Comparison of ENCODE assay signal across 21 cellular contexts in genomic region chr2:96864343-96865091, GRCh38. TPM values are rescaled to one million over a fixed set of nuclear protein-coding genes. Genes with fewer than 3 reads are reported as not detected.
DNase-seq lines count a peak whose midpoint lies in the region; ATAC-seq and TF ChIP-seq lines count a peak whose summit lies in the region.
"Had no signal": no experiment of that assay in that cellular context is flagged by ENCODE, and none has a peak within 500 bp of the region (broad histone marks: within the 10 kb centered on the region; RNA-seq: fewer than 3 reads in every experiment).

No MANE protein-coding gene starts in this region.

- H3K27ac ChIP-seq in right lobe of liver = peak overlapping the region in 1 of 3 donors; percentile 8
- peak overlapping the region; percentile 94 to 99 (median 98) for H3K27ac ChIP-seq in tibial nerve
- H3K27ac ChIP-seq: 22Rv1, colonic mucosa, hepatocyte, parathyroid adenoma had no signal

- H3K4me3 Mint-ChIP-seq in MCF 10A (ENCODE audit: unreplicated experiment) = no peak overlapping the region
- H3K4me3 Mint-ChIP-seq: naive thymus-derived CD8-positive, alpha-beta T cell; stimulated activated naive B cell treated with anti-CD40 and anti-IgM and Interleukin-4, amounts not matched to agents 10 μg/mL and 1 μg/mL and 100 μg/mL, for 72 hours had no signal

- peak; percentile 50 for DNase-seq in DMS53 (lab: John Stamatoyannopoulos, UW)
- DNase-seq in DMS53 treated with DMSO at 0.1 percent for 48 hours (lab: John Stamatoyannopoulos, UW; ENCODE audit: unreplicated experiment) = no peak
- DNase-seq in epithelial cell of esophagus (ENCODE audit: low read depth) = no peak
- DNase-seq in right lobe of liver = peak; percentile 70 to 90 (median 89)
- DNase-seq in tibial nerve (ENCODE audit: low spot score in 2 of 2) = no peak
- DNase-seq in H7 = no peak
- DNase-seq in MCF 10A (ENCODE audit: unreplicated experiment) = no peak
- DNase-seq: colonic mucosa; EL; naive thymus-derived CD8-positive, alpha-beta T cell; NCI-H1092 treated with DMSO at 0.1 percent for 48 hours; NCI-H526 treated with DMSO at 0.1 percent for 48 hours; stimulated activated CD4-positive, alpha-beta T cell treated with anti-CD3 and anti-CD28 coated beads, Interleukin-2, amount 100 ng/mL, for 24 hours; stimulated activated naive B cell treated with anti-CD40 and anti-IgM and Interleukin-4, amounts not matched to agents 10 μg/mL and 1 μg/mL and 100 μg/mL, for 72 hours; SW 1271; transverse colon had no signal

- H3K36me3 ChIP-seq in right lobe of liver = peaks cover 0 to 45% (median 26%) of the 10 kb centered on the region in 4 donors
- H3K36me3 ChIP-seq in tibial nerve = peaks cover 3 to 75% (median 23%) of the 10 kb centered on the region in 3 donors
- peaks cover 58% of the 10 kb centered on the region for H3K36me3 ChIP-seq in H7 (replicated peaks; ENCODE audit: control insufficient read depth, insufficient read depth, low read length)

- no peaks in the 10 kb centered on the region for H3K9me3 Mint-ChIP-seq in MCF 10A (ENCODE audit: unreplicated experiment)
- H3K9me3 Mint-ChIP-seq: activated naive CD4-positive, alpha-beta T cell treated with anti-CD3 and anti-CD28 coated beads, Interleukin-2, amount 50 U/mL, for 72 hours; naive thymus-derived CD8-positive, alpha-beta T cell; stimulated activated naive B cell treated with anti-CD40 and anti-IgM and Interleukin-4, amounts not matched to agents 10 μg/mL and 1 μg/mL and 100 μg/mL, for 72 hours had no signal

- no peak overlapping the region for H3K4me3 ChIP-seq in epithelial cell of esophagus (ENCODE audit: low read length)
- H3K4me3 ChIP-seq in right lobe of liver = no peak overlapping the region
- peak overlapping the region in 2 of 4 donors; percentile 64 to 85 for H3K4me3 ChIP-seq in tibial nerve
- no peak overlapping the region for H3K4me3 ChIP-seq in H7 (ENCODE audit: insufficient read depth, low read depth, low read length)
- H3K4me3 ChIP-seq: colonic mucosa, hepatocyte, transverse colon had no signal

- no peak for TF ChIP-seq EP300 in tibial nerve (IDR thresholded peaks at IDR 0.05)

- peaks cover 0 to 64% (median 19%) of the 10 kb centered on the region in 4 donors for H3K4me1 ChIP-seq in right lobe of liver
- peaks cover 0 to 80% (median 37%) of the 10 kb centered on the region in 4 donors for H3K4me1 ChIP-seq in tibial nerve

- POLR2A ChIA-PET in MCF 10A (lab: Yijun Ruan, JAX) = interaction anchor here (0.6 to 0.7 kb wide), 2 partner anchors 86 to 226 kb away, joined by 3 read pairs; partner anchors contain the start of gene KANSL3

- H3K27ac Mint-ChIP-seq in MCF 10A (ENCODE audit: low read depth, unreplicated experiment) = no peak overlapping the region
- H3K27ac Mint-ChIP-seq: activated naive CD4-positive, alpha-beta T cell treated with anti-CD3 and anti-CD28 coated beads, Interleukin-2, amount 50 U/mL, for 72 hours; stimulated activated naive B cell treated with anti-CD40 and anti-IgM and Interleukin-4, amounts not matched to agents 10 μg/mL and 1 μg/mL and 100 μg/mL, for 72 hours had no signal

- intact Hi-C loops in right lobe of liver (cut with DNase I) (loop anchor here (5.0 to 10.0 kb wide), 3 partner anchors 47 to 83 kb away; partner anchors contain the start of gene CNNM3 (in 2 of the 2)), MCF 10A (cut with micrococcal nuclease) (no loop called here)

- WGBS in right lobe of liver (ENCODE audit: insufficient coverage, low coverage, low lambda C conversion rate, missing lambda C conversion rate) = 17% methylated on average over 1 of the region's 25 CpGs
- WGBS in tibial nerve, 2 donors = 70 to 73% methylated on average over 8 to 12 of the region's 25 CpGs

- H3K27me3 Mint-ChIP-seq in MCF 10A (ENCODE audit: insufficient read depth, unreplicated experiment) = no peaks in the 10 kb centered on the region
- H3K27me3 Mint-ChIP-seq: naive thymus-derived CD8-positive, alpha-beta T cell had no signal

- ATAC-seq in right lobe of liver = peak in 3 of 4 donors; percentile 1 to 47 (median 24)
- ATAC-seq in GM21515 (IDR thresholded peaks at IDR 0.05; ENCODE audit: unreplicated experiment) = no peak
- ATAC-seq: activated naive CD4-positive, alpha-beta T cell treated with anti-CD3 and anti-CD28 coated beads, Interleukin-2, amount 50 U/mL, for 72 hours; naive thymus-derived CD8-positive, alpha-beta T cell; stimulated activated naive B cell treated with anti-CD40 and anti-IgM and Interleukin-4, amounts not matched to agents 10 μg/mL and 1 μg/mL and 100 μg/mL, for 72 hours had no signal

- TF ChIP-seq CTCF in epithelial cell of esophagus (IDR thresholded peaks at IDR 0.05; ENCODE audit: insufficient read depth, low read depth, low read length, missing control alignments) (peak; percentile 6), right lobe of liver (IDR thresholded peaks at IDR 0.05) (peak in 1 of 4 donors; percentile 10), tibial nerve (IDR thresholded peaks at IDR 0.05) (no peak), MCF 10A (IDR thresholded peaks at IDR 0.05; ENCODE audit: unreplicated experiment) (no peak)

- H3K27me3 ChIP-seq in right lobe of liver (no peaks in the 10 kb centered on the region), tibial nerve (no peaks in the 10 kb centered on the region), H7 (ENCODE audit: control insufficient read depth, insufficient read depth, low read length) (no peaks in the 10 kb centered on the region)
- H3K27me3 ChIP-seq: colonic mucosa, hepatocyte, transverse colon had no signal

- no TSS peak for BruUV-seq in MCF 10A (replicated peaks; lab: Mats Ljungman, UMichigan)

- peaks cover 5% of the 10 kb centered on the region for H3K4me1 Mint-ChIP-seq in MCF 10A (ENCODE audit: insufficient read depth, unreplicated experiment)

- CTCF ChIA-PET in MCF 10A (lab: Yijun Ruan, JAX) = interaction anchor here (0.7 to 1.3 kb wide), 8 partner anchors 8 to 95 kb away, joined by 3 to 11 read pairs (median 3); no protein-coding TSS in a partner anchor

- TF ChIP-seq POLR2A in right lobe of liver (IDR thresholded peaks at IDR 0.05) = no peak
- TF ChIP-seq POLR2A in tibial nerve (IDR thresholded peaks at IDR 0.05) = no peak

- H3K9me3 ChIP-seq in right lobe of liver = no peaks in the 10 kb centered on the region
- H3K9me3 ChIP-seq in tibial nerve = no peaks in the 10 kb centered on the region
- H3K9me3 ChIP-seq: colonic mucosa, transverse colon had no signal

- H3K36me3 Mint-ChIP-seq in MCF 10A (ENCODE audit: insufficient read depth, unreplicated experiment) = peaks cover 22% of the 10 kb centered on the region
- H3K36me3 Mint-ChIP-seq: activated naive CD4-positive, alpha-beta T cell treated with anti-CD3 and anti-CD28 coated beads, Interleukin-2, amount 50 U/mL, for 72 hours had no signal

RNA-seq across cellular contexts. Expression of gene SEMA4C, which starts 5.4 kb away (rescaled TPM):
- total RNA-seq in right lobe of liver (10 to 100 TPM; 11.9 to 18.9 (median 12.6) TPM), tibial nerve (100 to 1,000 TPM; 120 to 181 (median 147) TPM), MCF 10A (2022) (16.3 and 22.6 TPM in 2 replicates)
- 89.1 and 100 TPM in 2 replicates for total RNA-seq in H7 (2014; rRNA removed; shearing (Covaris generic))

RNA-seq across cellular contexts. Expression of gene ANKRD39, which starts 6.7 kb away (rescaled TPM):
- total RNA-seq in right lobe of liver = 10 to 100 TPM in 3 of 6 experiments, 1 to 10 TPM in 3; 6.0 to 16.3 (median 9.7) TPM
- total RNA-seq in tibial nerve = 10 to 100 TPM; 13.8 to 23.7 (median 19.5) TPM
- 13.1 and 13.5 TPM in 2 replicates for total RNA-seq in H7 (2014; rRNA removed; shearing (Covaris generic))
- 14.0 and 17.6 TPM in 2 replicates for total RNA-seq in MCF 10A (2022)

RNA-seq across cellular contexts. Expression of gene ANKRD23, which starts 20.7 kb away (rescaled TPM):
- total RNA-seq in right lobe of liver = 1 to 10 TPM in 5 of 6 experiments, under 1 TPM in 1; 0.98 to 4.0 (median 2.7) TPM
- 10 to 100 TPM in 2 of 4 donors, 1 to 10 TPM in 2; 6.1 to 23.1 (median 11.2) TPM for total RNA-seq in tibial nerve
- 2.5 and 4.4 TPM in 2 replicates for total RNA-seq in H7 (2014; rRNA removed; shearing (Covaris generic))
- 3.4 and 7.6 TPM in 2 replicates for total RNA-seq in MCF 10A (2022)

RNA-seq across cellular contexts. Expression of gene CNNM3, which starts 48.4 kb away (rescaled TPM):
- total RNA-seq in right lobe of liver = 10 to 100 TPM; 11.5 to 37.6 (median 21.6) TPM
- 10 to 100 TPM; 21.8 to 27.8 (median 22.9) TPM for total RNA-seq in tibial nerve
- total RNA-seq in H7 (2014; rRNA removed; shearing (Covaris generic)) = 13.8 and 19.3 TPM in 2 replicates
- total RNA-seq in MCF 10A (2022) = 9.1 and 9.9 TPM in 2 replicates

Comparison
In these comparisons a context has a peak if more than half of its experiments do, and no peak if none do; other contexts are left out.
1. DNase-seq: peak in DMS53 (single experiment) and right lobe of liver (3 of 3); none in DMS53 treated with DMSO at 0.1 percent for 48 hours (single experiment), epithelial cell of esophagus (single experiment), tibial nerve (0 of 2), H7 (single experiment) and MCF 10A (single experiment).